In genomic region chr3:119571230-119571629, GRCh38 we compare ENCODE assay signal across 23 cellular contexts. TPM values are rescaled to one million over a fixed set of nuclear protein-coding genes. Genes with fewer than 3 reads are reported as not detected.
DNase-seq lines count a peak whose midpoint lies in the region; ATAC-seq and TF ChIP-seq lines count a peak whose summit lies in the region.
"Had no signal": no experiment of that assay in that cellular context is flagged by ENCODE, and none has a peak within 500 bp of the region (broad histone marks: within the 10 kb centered on the region; RNA-seq: fewer than 3 reads in every experiment).

No MANE protein-coding gene starts in this region.

- H3K27me3 ChIP-seq in left ventricle myocardium inferior (ENCODE audit: low read depth) (no peaks in the 10 kb centered on the region), esophagus squamous epithelium (no peaks in the 10 kb centered on the region), neural progenitor cell (no peaks in the 10 kb centered on the region), upper lobe of left lung (no peaks in the 10 kb centered on the region)

- H3K79me2 ChIP-seq in neural progenitor cell (ENCODE audit: low read depth): no peaks in the 10 kb centered on the region

- no peak overlapping the region for H3K4me2 ChIP-seq in neural progenitor cell
- H3K4me2 ChIP-seq: A549 had no signal

- H3K36me3 ChIP-seq in left ventricle myocardium inferior: no peaks in the 10 kb centered on the region
- H3K36me3 ChIP-seq in esophagus squamous epithelium: no peaks in the 10 kb centered on the region
- no peaks in the 10 kb centered on the region for H3K36me3 ChIP-seq in neural progenitor cell
- no peaks in the 10 kb centered on the region for H3K36me3 ChIP-seq in upper lobe of left lung

- H3K36me3 Mint-ChIP-seq in neural progenitor cell: no peaks in the 10 kb centered on the region
- no peaks in the 10 kb centered on the region for H3K36me3 Mint-ChIP-seq in glutamatergic neuron (ENCODE audit: unreplicated experiment)
- H3K36me3 Mint-ChIP-seq: CD4-positive, alpha-beta memory T cell had no signal

- no peaks in the 10 kb centered on the region for H3F3A ChIP-seq in neural progenitor cell (ENCODE audit: low read depth)

- H3K9me3 Mint-ChIP-seq in neural progenitor cell (no peaks in the 10 kb centered on the region), glutamatergic neuron (ENCODE audit: unreplicated experiment) (no peaks in the 10 kb centered on the region)
- H3K9me3 Mint-ChIP-seq: HFFc6 had no signal

- TF ChIP-seq CTCF in left ventricle myocardium inferior (IDR thresholded peaks at IDR 0.05; ENCODE audit: borderline replicate concordance) (no peak), esophagus squamous epithelium (IDR thresholded peaks at IDR 0.05) (no peak), neural progenitor cell (IDR thresholded peaks at IDR 0.05) (no peak), upper lobe of left lung (IDR thresholded peaks at IDR 0.05) (no peak), glutamatergic neuron (IDR thresholded peaks at IDR 0.05; ENCODE audit: partially characterized antibody, unreplicated experiment) (no peak)

- DNase-seq in left ventricle myocardium inferior: no peak
- no peak for DNase-seq in left cardiac atrium
- no peak for DNase-seq in esophagus squamous epithelium (lab: John Stamatoyannopoulos, UW)
- DNase-seq in neural progenitor cell (ENCODE audit: low spot score): no peak
- DNase-seq in upper lobe of left lung: no peak
- no peak for DNase-seq in glutamatergic neuron
- DNase-seq in LoVo (ENCODE audit: low spot score): no peak
- DNase-seq: Calu3; CD4-positive, alpha-beta memory T cell; H7; HFFc6; NCI-H1417; NCI-H187; NCI-H2107; NCI-H226; NCI-H524; PC-3; RPMI8226 had no signal

- no peaks in the 10 kb centered on the region for H4K20me1 ChIP-seq in neural progenitor cell (ENCODE audit: low read depth)

- WGBS in esophagus squamous epithelium, 2 donors: 92 to 94% methylated on average over 1 of the region's 1 CpG
- WGBS in upper lobe of left lung, 2 donors: 89 to 90% methylated on average over 1 of the region's 1 CpG

- H3K27ac ChIP-seq in left ventricle myocardium inferior (replicated peaks) (peak overlapping the region; percentile 75), esophagus squamous epithelium (peak overlapping the region in 3 of 4 donors; percentile 1 to 44 (median 42)), neural progenitor cell (no peak overlapping the region), upper lobe of left lung (peak overlapping the region; percentile 53 to 75 (median 64))
- H3K27ac ChIP-seq: A549, KMS-11 had no signal

- TF ChIP-seq EP300 in upper lobe of left lung (IDR thresholded peaks at IDR 0.05): peak in 1 of 4 donors; percentile 89

- H2AFZ ChIP-seq in neural progenitor cell (replicated peaks): peak overlapping the region; percentile 2

- intact Hi-C loops in left ventricle myocardium inferior (cut with micrococcal nuclease): no loop called here
- intact Hi-C loops in left cardiac atrium (cut with DNase I): no loop called here
- intact Hi-C loops in esophagus squamous epithelium (cut with DNase I): no loop called here

- H3K4me1 ChIP-seq in left ventricle myocardium inferior (peaks cover 18% of the 10 kb centered on the region), esophagus squamous epithelium (no peaks in the 10 kb centered on the region), neural progenitor cell (no peaks in the 10 kb centered on the region), upper lobe of left lung (peaks cover 7 to 11% (median 10%) of the 10 kb centered on the region in 4 donors)
- H3K4me1 ChIP-seq: A549 had no signal

- H3K4me3 ChIP-seq in left ventricle myocardium inferior (no peak overlapping the region), esophagus squamous epithelium (no peak overlapping the region), neural progenitor cell (no peak overlapping the region), upper lobe of left lung (no peak overlapping the region)
- H3K4me3 ChIP-seq: A549 had no signal

- no peak for ATAC-seq in left cardiac atrium
- no peak for ATAC-seq in upper lobe of left lung (ENCODE audit: low FRiP score in 2 of 2)
- ATAC-seq in HG03280 (IDR thresholded peaks at IDR 0.05; ENCODE audit: unreplicated experiment): no peak
- ATAC-seq: A549, PC-3 had no signal

- no peak overlapping the region for H3K27ac Mint-ChIP-seq in neural progenitor cell
- H3K27ac Mint-ChIP-seq in glutamatergic neuron (ENCODE audit: unreplicated experiment): no peak overlapping the region
- H3K27ac Mint-ChIP-seq: CD4-positive, alpha-beta memory T cell; HFFc6 had no signal

- H3K4me3 Mint-ChIP-seq in neural progenitor cell (no peak overlapping the region), glutamatergic neuron (ENCODE audit: unreplicated experiment) (no peak overlapping the region)
- H3K4me3 Mint-ChIP-seq: CD4-positive, alpha-beta memory T cell; HFFc6 had no signal

- TF ChIP-seq POLR2A in esophagus squamous epithelium (IDR thresholded peaks at IDR 0.05) (no peak), upper lobe of left lung (IDR thresholded peaks at IDR 0.05) (no peak)

- no peaks in the 10 kb centered on the region for H3K9me3 ChIP-seq in left ventricle myocardium inferior (replicated peaks)
- H3K9me3 ChIP-seq in esophagus squamous epithelium: no peaks in the 10 kb centered on the region
- H3K9me3 ChIP-seq in neural progenitor cell (ENCODE audit: low read depth): no peaks in the 10 kb centered on the region
- H3K9me3 ChIP-seq in upper lobe of left lung: no peaks in the 10 kb centered on the region
- H3K9me3 ChIP-seq: A549 had no signal

- H3K4me1 Mint-ChIP-seq in neural progenitor cell: no peaks in the 10 kb centered on the region
- no peaks in the 10 kb centered on the region for H3K4me1 Mint-ChIP-seq in glutamatergic neuron (ENCODE audit: low read depth, unreplicated experiment)
- H3K4me1 Mint-ChIP-seq: CD4-positive, alpha-beta memory T cell had no signal

- H3K9ac ChIP-seq in neural progenitor cell: no peak overlapping the region
- H3K9ac ChIP-seq: KMS-11 had no signal

- H3K27me3 Mint-ChIP-seq in neural progenitor cell (ENCODE audit: insufficient read depth, low read depth) (peaks cover 3% of the 10 kb centered on the region), glutamatergic neuron (ENCODE audit: unreplicated experiment) (peaks cover 2% of the 10 kb centered on the region)

RNA-seq across cellular contexts. Expression of gene ADPRH, which starts 8.1 kb away (rescaled TPM):
- total RNA-seq in left ventricle myocardium inferior: 9.8 TPM
- total RNA-seq in left cardiac atrium: 10 to 100 TPM in 1 of 2 donors, 1 to 10 TPM in 1; 9.4 to 10.8 TPM
- 1 to 10 TPM in 3 of 4 donors, under 1 TPM in 1; 0.66 to 5.1 (median 2.9) TPM for total RNA-seq in esophagus squamous epithelium
- total RNA-seq in neural progenitor cell (ENCODE audit: low replicate concordance): 0.77 and 1.4 TPM in 2 replicates
- total RNA-seq in upper lobe of left lung: 10 to 100 TPM; 18.9 to 33.8 (median 25.1) TPM
- 1.1 TPM for total RNA-seq in glutamatergic neuron (ENCODE audit: unreplicated experiment)

RNA-seq across cellular contexts. Expression of gene CD80, which starts 11.8 kb away (rescaled TPM):
- not detected for total RNA-seq in left ventricle myocardium inferior
- total RNA-seq in left cardiac atrium: under 1 TPM; 0.10 to 0.21 TPM
- total RNA-seq in esophagus squamous epithelium: 1 to 10 TPM in 1 of 4 donors, under 1 TPM in 1, not detected in 2; 0.13 to 1.3 TPM
- total RNA-seq in neural progenitor cell (ENCODE audit: low replicate concordance): 0.30 TPM in 1 of 2 replicates, not detected in the other
- total RNA-seq in upper lobe of left lung: 10 to 100 TPM in 2 of 6 donors, 1 to 10 TPM in 4; 5.8 to 26.4 (median 8.7) TPM
- total RNA-seq in glutamatergic neuron (ENCODE audit: unreplicated experiment): not detected
- total RNA-seq: Calu3, H7, HFFc6, HT-29, M059J, PC-3 had no signal

RNA-seq across cellular contexts. Expression of gene PLA1A, which starts 26.5 kb away (rescaled TPM):
- total RNA-seq in left ventricle myocardium inferior: 2.8 TPM
- 1 to 10 TPM; 1.5 to 8.7 TPM for total RNA-seq in left cardiac atrium
- 1 to 10 TPM in 1 of 4 donors, under 1 TPM in 2, not detected in 1; 0.41 to 1.5 (median 0.79) TPM for total RNA-seq in esophagus squamous epithelium
- not detected in 2 replicates for total RNA-seq in neural progenitor cell (ENCODE audit: low replicate concordance)
- total RNA-seq in upper lobe of left lung: 10 to 100 TPM in 4 of 6 donors, 1 to 10 TPM in 2; 1.0 to 27.8 (median 14.6) TPM
- not detected for total RNA-seq in glutamatergic neuron (ENCODE audit: unreplicated experiment)
- total RNA-seq: CD4-positive, alpha-beta memory T cell; H7; HFFc6; HT-29; M059J had no signal
